1 cellular context compared by ENCODE assay signal in genomic region chr6:34236423-34237315, GRCh38.
TF ChIP-seq lines count a peak whose summit lies in the region.

HMGA1 (plus strand) TSS chr6:34236873; CDS start chr6:34240781, 3,908 bp downstream.

TF ChIP-seq in H1, 55 proteins besides CTCF, POLR2A, EP300 and RAD21:
- TF ChIP-seq TAF1 (IDR thresholded peaks at IDR 0.05; ENCODE audit: low read depth, low read length) = peak; percentile 93
- TF ChIP-seq NRF1 (IDR thresholded peaks at IDR 0.05; ENCODE audit: low read depth, low read length) = no peak
- no peak for TF ChIP-seq CHD2 (IDR thresholded peaks at IDR 0.05; ENCODE audit: low read length)
- no peak for TF ChIP-seq USF2 (IDR thresholded peaks at IDR 0.05; ENCODE audit: low read length)
- no peak for TF ChIP-seq BRCA1 (IDR thresholded peaks at IDR 0.05; ENCODE audit: low read depth, low read length)
- peak; percentile 96 for TF ChIP-seq TBP (IDR thresholded peaks at IDR 0.05; ENCODE audit: low read depth, low read length)
- TF ChIP-seq CTBP2 (IDR thresholded peaks at IDR 0.05; ENCODE audit: borderline replicate concordance, insufficient read depth, insufficient read length, low read length) = no peak
- TF ChIP-seq SP4 (IDR thresholded peaks at IDR 0.05; ENCODE audit: low read length) = no peak; the same call in 1 of the 2 replicates
- TF ChIP-seq CREB1 (IDR thresholded peaks at IDR 0.05) = peak; percentile 76
- TF ChIP-seq RFX5 (IDR thresholded peaks at IDR 0.05; ENCODE audit: borderline replicate concordance, low read depth, low read length) = no peak
- no peak for TF ChIP-seq CEBPB (IDR thresholded peaks at IDR 0.05; ENCODE audit: low read depth, low read length)
- TF ChIP-seq KDM1A (IDR thresholded peaks at IDR 0.05; ENCODE audit: borderline replicate concordance, low read length) = no peak
- TF ChIP-seq ASH2L (IDR thresholded peaks at IDR 0.05; ENCODE audit: low read length) = peak; percentile 7
- TF ChIP-seq BACH1 (IDR thresholded peaks at IDR 0.05; ENCODE audit: low read length) = no peak
- no peak for TF ChIP-seq SIRT6 (IDR thresholded peaks at IDR 0.05; ENCODE audit: low read length)
- TF ChIP-seq KDM4A (IDR thresholded peaks at IDR 0.05; ENCODE audit: low read depth, low read length, severe bottlenecking) = peak; percentile 38
- TF ChIP-seq POU5F1 (IDR thresholded peaks at IDR 0.05; ENCODE audit: low read depth, low read length) = no peak
- TF ChIP-seq CHD7 (IDR thresholded peaks at IDR 0.05; ENCODE audit: insufficient replicate concordance, low read length) = no peak
- TF ChIP-seq RNF2 (IDR thresholded peaks at IDR 0.05; ENCODE audit: borderline replicate concordance, low read depth, low read length, missing control alignments, poor library complexity, severe bottlenecking) = no peak
- peak; percentile 97 for TF ChIP-seq POLR2AphosphoS5 (IDR thresholded peaks at IDR 0.05; ENCODE audit: low read depth, low read length)
- TF ChIP-seq GTF2F1 (IDR thresholded peaks at IDR 0.05; ENCODE audit: borderline replicate concordance, low read depth, low read length) = peak; percentile 76; the same call in 1 of the 2 replicates
- TF ChIP-seq SP1 (IDR thresholded peaks at IDR 0.05; ENCODE audit: low read depth, low read length) = peak; percentile 67; the same call in 1 of the 2 replicates
- 0 out of 2 replicates have a peak, but pooled peaks have one; percentile 47 for TF ChIP-seq YY1 (IDR thresholded peaks at IDR 0.05; ENCODE audit: low read depth, low read length)
- peak; percentile 91 for TF ChIP-seq PHF8 (conservative IDR thresholded peaks at IDR 0.05; ENCODE audit: low read depth, low read length)
- no peak for TF ChIP-seq JUND (IDR thresholded peaks at IDR 0.05; ENCODE audit: low read length)
- TF ChIP-seq TAF7 (optimal IDR thresholded peaks at IDR 0.05; ENCODE audit: borderline replicate concordance, low read depth, low read length) = peak; percentile 95
